ENCODE assay signal across 11 cellular contexts in the genomic region with DNA sequence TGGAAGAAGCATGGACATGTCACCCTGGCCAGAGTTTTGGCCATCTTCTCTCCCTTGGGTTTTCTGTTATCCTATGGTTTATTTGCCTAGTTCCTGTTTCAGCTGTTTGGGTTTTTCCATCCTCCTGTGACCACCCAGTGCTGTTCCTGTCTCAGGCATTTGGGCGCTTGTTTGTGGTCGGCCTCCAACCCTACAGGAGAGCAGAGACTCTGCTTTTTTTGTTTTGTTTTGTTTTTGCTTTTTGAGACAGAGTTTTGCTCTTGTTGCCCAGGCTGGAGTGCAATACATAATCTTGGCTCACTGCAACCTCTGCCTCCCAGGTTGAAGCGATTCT. TPM values are rescaled to one million over a fixed set of nuclear protein-coding genes. Genes with fewer than 3 reads are reported as not detected.
DNase-seq lines count a peak whose midpoint lies in the region; TF ChIP-seq lines count a peak whose summit lies in the region.
"Had no signal": no experiment of that assay in that cellular context is flagged by ENCODE, and none has a peak within 500 bp of the region (broad histone marks: within the 10 kb centered on the region; RNA-seq: fewer than 3 reads in every experiment).

No MANE protein-coding gene starts in this region.

- DNase-seq in SIG-M5 treated with dmso at 0.1 percent for 504 hours (lab: John Stamatoyannopoulos, UW; ENCODE audit: unreplicated experiment), result peak; percentile 71
- DNase-seq in SIG-M5 (lab: John Stamatoyannopoulos, UW), result no peak
- DNase-seq in MV-4-11 (lab: John Stamatoyannopoulos, UW), result peak; percentile 65
- DNase-seq in dermis blood vessel endothelial cell, result no peak
- DNase-seq in uterus, result no peak
- no peak for DNase-seq in effector CD4-positive, alpha-beta T cell
- DNase-seq: NCI-H2081 had no signal

- H3K9me3 ChIP-seq in neutrophil, result no peaks in the 10 kb centered on the region
- H3K9me3 ChIP-seq in uterus, result no peaks in the 10 kb centered on the region
- H3K9me3 ChIP-seq: thoracic aorta had no signal

- H3K27me3 ChIP-seq in neutrophil (peaks cover 5% of the 10 kb centered on the region), uterus (no peaks in the 10 kb centered on the region)

- no peaks in the 10 kb centered on the region for H3K27me3 Mint-ChIP-seq in activated naive CD8-positive, alpha-beta T cell

- H3K9me3 Mint-ChIP-seq in activated naive CD8-positive, alpha-beta T cell (ENCODE audit: low read depth), result no peaks in the 10 kb centered on the region

- H3K36me3 ChIP-seq in neutrophil, result no peaks in the 10 kb centered on the region
- no peaks in the 10 kb centered on the region for H3K36me3 ChIP-seq in uterus
- H3K36me3 ChIP-seq: thoracic aorta had no signal

- H3K27ac ChIP-seq in neutrophil, result peak overlapping the region; percentile 96
- H3K27ac ChIP-seq in uterus, result peak overlapping the region in 1 of 2 donors; percentile 6
- H3K27ac ChIP-seq: 22Rv1, thoracic aorta had no signal

- intact Hi-C loops in uterus (cut with DNase I; ENCODE audit: low total_unique reads), result no loop called here

- H3K27ac Mint-ChIP-seq in activated naive CD8-positive, alpha-beta T cell, result peak overlapping the region; percentile 54

- no peak for TF ChIP-seq CTCF in neutrophil (IDR thresholded peaks at IDR 0.05)
- no peak for TF ChIP-seq CTCF in uterus (IDR thresholded peaks at IDR 0.05)

- no peaks in the 10 kb centered on the region for H3K36me3 Mint-ChIP-seq in activated naive CD8-positive, alpha-beta T cell

- H3K4me1 Mint-ChIP-seq in activated naive CD8-positive, alpha-beta T cell (ENCODE audit: low read depth), result peaks cover 44% of the 10 kb centered on the region

- peak overlapping the region; percentile 94 for H3K4me3 Mint-ChIP-seq in activated naive CD8-positive, alpha-beta T cell

- peaks cover 41 to 45% of the 10 kb centered on the region in 2 experiments for H3K4me1 ChIP-seq in neutrophil (ENCODE audit: control insufficient read depth in 1 of 2, insufficient read depth in 1 of 2, low read depth in 1 of 2, low read length in 1 of 2)
- peaks cover 0 to 12% of the 10 kb centered on the region in 2 donors for H3K4me1 ChIP-seq in uterus

- peak overlapping the region; percentile 5 to 21 for H3K4me3 ChIP-seq in neutrophil (ENCODE audit: low read depth in 1 of 2, low read length in 1 of 2)
- H3K4me3 ChIP-seq in uterus, result no peak overlapping the region
- H3K4me3 ChIP-seq: thoracic aorta had no signal

- TF ChIP-seq POLR2A in uterus (IDR thresholded peaks at IDR 0.05), result no peak

RNA-seq across cellular contexts. Expression of a gene that starts 3.3 kb away (rescaled TPM):
- total RNA-seq in dermis blood vessel endothelial cell (43.4 and 107 TPM in 2 replicates), uterus (10 to 100 TPM; 40.9 to 91.2 (median 67.5) TPM)

RNA-seq across cellular contexts. Expression of a gene that starts 51.0 kb away (rescaled TPM):
- total RNA-seq in dermis blood vessel endothelial cell (75.7 and 116 TPM in 2 replicates), uterus (100 to 1,000 TPM in 3 of 4 donors, 10 to 100 TPM in 1; 97.9 to 484 (median 164) TPM)

RNA-seq across cellular contexts. Expression of a gene that starts 57.7 kb away (rescaled TPM):
- total RNA-seq in dermis blood vessel endothelial cell (30.5 and 47.5 TPM in 2 replicates), uterus (10 to 100 TPM in 3 of 4 donors, 1 to 10 TPM in 1; 6.1 to 52.0 (median 40.0) TPM)

Comparison
In these comparisons a context has a peak if more than half of its experiments do, and no peak if none do; other contexts are left out.
1. DNase-seq: peak in SIG-M5 treated with dmso at 0.1 percent for 504 hours (single experiment) and MV-4-11 (single experiment); none in SIG-M5 (single experiment), dermis blood vessel endothelial cell (single experiment), uterus (0 of 2) and effector CD4-positive, alpha-beta T cell (single experiment).
2. H3K4me3 ChIP-seq: peak in neutrophil (2 of 2); none in uterus (0 of 2).